Comparison of ENCODE assay signal across 8 cellular contexts in genomic region chr4:139530833-139531427, GRCh38. TPM values are rescaled to one million over a fixed set of nuclear protein-coding genes. Genes with fewer than 3 reads are reported as not detected.
A peak's percentile ranks its signal among the peaks of the same experiment; 100 is the strongest.
DNase-seq lines count a peak whose midpoint lies in the region; ATAC-seq and TF ChIP-seq lines count a peak whose summit lies in the region.

No MANE protein-coding gene starts in this region.

- H3K9ac ChIP-seq in liver (ENCODE audit: low read depth in 1 of 2, low read length in 2 of 2) = no peak overlapping the region

- H3K36me3 ChIP-seq in liver (ENCODE audit: control insufficient read depth in 4 of 4, insufficient read depth in 3 of 4, low read depth in 1 of 4, low read length in 3 of 4) = peaks cover 0 to 14% (median 6%) of the 10 kb centered on the region in 4 donors

- CTCF ChIA-PET in activated B cell treated with CpG ODN at 0.5 μM for 24 hours (lab: Charles Lee) = interaction anchor here (1.0 to 2.6 kb wide), 4 partner anchors 73 to 500 kb away, joined by 3 to 20 read pairs (median 4); no protein-coding TSS in a partner anchor

- DNase-seq in SIG-M5 treated with dmso at 0.1 percent for 504 hours (lab: John Stamatoyannopoulos, UW; ENCODE audit: unreplicated experiment) (peak; percentile 46), SIG-M5 (lab: John Stamatoyannopoulos, UW) (no peak), KBM-7 (peak; percentile 71), activated B cell treated with CpG ODN at 0.5 μM for 24 hours (peak; percentile 19)
- peak; percentile 44 for DNase-seq in central memory CD4-positive, alpha-beta T cell
- peak; percentile 7 to 33 for DNase-seq in stimulated activated CD8-positive, alpha-beta memory T cell treated with anti-CD3 and anti-CD28 coated beads, Interleukin-4, amount 100 ng/mL, for 1 hour (ENCODE audit: low read depth in 2 of 2, low spot score in 1 of 2)

- H3K4me1 ChIP-seq in liver (ENCODE audit: control insufficient read depth in 4 of 4, insufficient read depth in 4 of 4, low read length in 3 of 4) = peaks cover 0 to 27% (median 17%) of the 10 kb centered on the region in 4 donors

- H3K36me3 Mint-ChIP-seq in activated B cell treated with CpG ODN at 0.5 μM for 24 hours (ENCODE audit: low read depth) = peaks cover 54% of the 10 kb centered on the region

- POLR2A ChIA-PET in activated B cell treated with CpG ODN at 0.5 μM for 24 hours (lab: Charles Lee) = no interaction called here

- no peak overlapping the region for H3K27ac ChIP-seq in liver (ENCODE audit: low read depth in 1 of 2, low read length in 2 of 2)

- TF ChIP-seq RAD21 in liver (IDR thresholded peaks at IDR 0.05) = peak; percentile 82 to 88

- H3K4me3 ChIP-seq in liver (ENCODE audit: low read depth in 1 of 3, low read length in 3 of 3) = no peak overlapping the region

- in situ Hi-C loops in KBM-7 (cut with MboI; ENCODE audit: low pct_unique_long_range_greater_than_20kb, low sequenced_read_pairs) = no loop called here

- ATAC-seq in activated B cell treated with CpG ODN at 0.5 μM for 24 hours (ENCODE audit: low read depth) (peak; percentile 60), GM19452 (IDR thresholded peaks at IDR 0.05; ENCODE audit: unreplicated experiment) (no peak)

- no peak for TF ChIP-seq CTCF in activated B cell treated with CpG ODN at 0.5 μM for 24 hours (IDR thresholded peaks at IDR 0.05)
- peak; percentile 62 for TF ChIP-seq CTCF in liver (IDR thresholded peaks at IDR 0.05; ENCODE audit: low read depth, low read length, missing input control)

- H3K9me3 ChIP-seq in liver (ENCODE audit: control insufficient read depth in 4 of 4, low read length in 3 of 4) = no peaks in the 10 kb centered on the region

- H3K4me3 Mint-ChIP-seq in activated B cell treated with CpG ODN at 0.5 μM for 24 hours = no peak overlapping the region

- H3K9me3 Mint-ChIP-seq in activated B cell treated with CpG ODN at 0.5 μM for 24 hours = no peaks in the 10 kb centered on the region

- H3K27me3 Mint-ChIP-seq in activated B cell treated with CpG ODN at 0.5 μM for 24 hours = no peaks in the 10 kb centered on the region

- 51% methylated on average over 6 of the region's 6 CpGs for WGBS in liver

- H3K4me1 Mint-ChIP-seq in activated B cell treated with CpG ODN at 0.5 μM for 24 hours = peaks cover 4% of the 10 kb centered on the region

- no peak overlapping the region for H3K27ac Mint-ChIP-seq in activated B cell treated with CpG ODN at 0.5 μM for 24 hours

- H3K27me3 ChIP-seq in liver (ENCODE audit: control insufficient read depth in 4 of 4, insufficient read depth in 4 of 4, low read length in 3 of 4) = no peaks in the 10 kb centered on the region

- intact Hi-C loops in activated B cell treated with CpG ODN at 0.5 μM for 24 hours (cut with micrococcal nuclease) = loop anchor here (1.0 to 2.0 kb wide), 6 partner anchors 26 to 501 kb away; partner anchors contain the start of gene SETD7

TF ChIP-seq in liver, 16 proteins besides CTCF, POLR2A, EP300 and RAD21:
- no peak for TF ChIP-seq EGR1 (IDR thresholded peaks at IDR 0.05; ENCODE audit: low read depth in 2 of 2)
- no peak for TF ChIP-seq TAF1 (conservative IDR thresholded peaks at IDR 0.05)
- no peak for TF ChIP-seq HNF4G (IDR thresholded peaks at IDR 0.05)
- no peak for TF ChIP-seq FOXA2 (IDR thresholded peaks at IDR 0.05)
- TF ChIP-seq HNF4A (conservative IDR thresholded peaks at IDR 0.05) = peak; percentile 31 to 56
- no peak for TF ChIP-seq ZBTB33 (IDR thresholded peaks at IDR 0.05)
- TF ChIP-seq ATF3 (IDR thresholded peaks at IDR 0.05) = no peak
- peak; percentile 27 for TF ChIP-seq SP1 (IDR thresholded peaks at IDR 0.05)
- TF ChIP-seq FOXA1 (IDR thresholded peaks at IDR 0.05) = no peak
- no peak for TF ChIP-seq MAX (IDR thresholded peaks at IDR 0.05)
- TF ChIP-seq JUND (IDR thresholded peaks at IDR 0.05) = no peak
- TF ChIP-seq RXRA (IDR thresholded peaks at IDR 0.05) = peak; percentile 40 to 69
- peak; percentile 25 for TF ChIP-seq YY1 (IDR thresholded peaks at IDR 0.05)
- TF ChIP-seq NR2F2 (IDR thresholded peaks at IDR 0.05) = no peak
- no peak for TF ChIP-seq GABPA (IDR thresholded peaks at IDR 0.05 in 1 of 2, conservative IDR thresholded peaks at IDR 0.05 in 1 of 2)
- no peak for TF ChIP-seq REST (IDR thresholded peaks at IDR 0.05)

RNA-seq across cellular contexts. Expression of gene SETD7, which starts 25.1 kb away (rescaled TPM):
- total RNA-seq in activated B cell treated with CpG ODN at 0.5 μM for 24 hours (10.3 and 11.1 TPM in 2 replicates), liver (10 to 100 TPM; 13.3 to 81.7 TPM)
- 10 to 100 TPM; 12.9 to 22.6 TPM for polyA plus RNA-seq in liver
